Comparison of ENCODE assay signal across 8 cellular contexts in the genomic region with DNA sequence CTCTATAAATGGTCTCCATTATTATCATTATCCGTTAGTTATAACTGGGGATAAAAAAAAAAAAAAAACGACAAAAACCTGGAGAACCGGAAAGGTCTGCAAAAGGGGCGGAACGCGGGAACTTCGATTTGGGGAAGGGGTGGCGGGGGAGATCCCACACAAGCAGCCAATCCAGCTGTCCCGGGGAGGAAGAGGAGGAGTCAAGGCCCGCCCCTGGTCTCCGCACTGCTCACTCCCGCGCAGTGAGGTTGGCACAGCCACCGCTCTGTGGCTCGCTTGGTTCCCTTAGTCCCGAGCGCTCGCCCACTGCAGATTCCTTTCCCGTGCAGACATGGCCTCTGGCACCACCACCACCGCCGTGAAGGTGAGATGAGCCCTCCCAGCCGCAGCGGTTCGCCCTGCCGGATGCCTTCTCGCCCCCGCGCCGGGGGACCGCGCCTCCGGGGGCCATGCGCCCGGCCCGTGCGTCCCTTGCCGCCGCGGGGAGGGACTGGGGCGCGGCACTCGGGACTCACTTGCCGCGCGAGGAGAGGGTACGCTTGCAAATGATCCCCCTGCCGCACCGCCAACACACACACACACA.
A peak's percentile ranks its signal among the peaks of the same experiment; 100 is the strongest.
DNase-seq lines count a peak whose midpoint lies in the region; ATAC-seq and TF ChIP-seq lines count a peak whose summit lies in the region.

A gene (plus strand): TSS at position 219 of the 583 bp plus-strand sequence. CDS start 113 bp downstream, at position 332.

- peak within 1 kb of the TSS; percentile 98 for H2AFZ ChIP-seq in neuron (ENCODE audit: low read depth, low read length)

- H3K4me1 ChIP-seq in neuron (ENCODE audit: insufficient read depth, low read length) (peaks cover 30% of the 10 kb centered on the region), stomach smooth muscle (ENCODE audit: control insufficient read depth, insufficient read depth, low read length) (peaks cover 16% of the 10 kb centered on the region)

- no peaks in the 10 kb centered on the region for H3K27me3 ChIP-seq in neuron (ENCODE audit: insufficient read depth, low read length)
- H3K27me3 ChIP-seq in stomach smooth muscle (ENCODE audit: control insufficient read depth in 1 of 2, insufficient read depth in 2 of 2, low read length in 2 of 2): no peaks in the 10 kb centered on the region

- H3K9me3 ChIP-seq in neuron (ENCODE audit: low read length) (no peaks in the 10 kb centered on the region), stomach smooth muscle (ENCODE audit: control insufficient read depth in 2 of 2, low read length in 2 of 2) (no peaks in the 10 kb centered on the region)

- H3K36me3 ChIP-seq in neuron (ENCODE audit: insufficient read depth, low read length) (peaks cover 19% of the 10 kb centered on the region), stomach smooth muscle (ENCODE audit: control insufficient read depth in 2 of 2, insufficient read depth in 2 of 2, low read length in 2 of 2) (no peaks in the 10 kb centered on the region)

- TF ChIP-seq EP300 in Ishikawa (IDR thresholded peaks at IDR 0.05; ENCODE audit: borderline replicate concordance): 0 out of 2 replicates have a peak, but pooled peaks have one; percentile 7

- ATAC-seq in GM21576 (IDR thresholded peaks at IDR 0.05; ENCODE audit: unreplicated experiment): peak; percentile 88

- peak within 1 kb of the TSS; percentile 95 for H3K27ac ChIP-seq in stomach smooth muscle (ENCODE audit: low read length)

- peak within 1 kb of the TSS; percentile 83 to 97 for H3K9ac ChIP-seq in stomach smooth muscle (ENCODE audit: low read length in 2 of 2)

- no peak for TF ChIP-seq RAD21 in Ishikawa (IDR thresholded peaks at IDR 0.05; ENCODE audit: low read depth)

- peak within 1 kb of the TSS; percentile 84 for H3K4me3 ChIP-seq in neuron (ENCODE audit: low read length)
- peak within 1 kb of the TSS; percentile 76 to 88 for H3K4me3 ChIP-seq in stomach smooth muscle (ENCODE audit: low read length in 2 of 2)

- DNase-seq in DMS153 treated with DMSO at 0.1 percent for 48 hours (lab: John Stamatoyannopoulos, UW; ENCODE audit: unreplicated experiment) (peak; percentile 83), RPMI8226 (peak; percentile 92), activated gamma-delta T cell treated with Interleukin-2 at 50 U/mL for 16 hours (peak; percentile 52), foreskin melanocyte (peak; percentile 88)

TF ChIP-seq in Ishikawa, 13 proteins besides CTCF, POLR2A, EP300 and RAD21:
- no peak for TF ChIP-seq YY1 (IDR thresholded peaks at IDR 0.05; ENCODE audit: low read depth)
- TF ChIP-seq TAF1 (IDR thresholded peaks at IDR 0.05; ENCODE audit: low read depth): peak; percentile 83
- TF ChIP-seq, protein P1, sequence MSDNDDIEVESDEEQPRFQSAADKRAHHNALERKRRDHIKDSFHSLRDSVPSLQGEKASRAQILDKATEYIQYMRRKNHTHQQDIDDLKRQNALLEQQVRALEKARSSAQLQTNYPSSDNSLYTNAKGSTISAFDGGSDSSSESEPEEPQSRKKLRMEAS (IDR thresholded peaks at IDR 0.05): peak; percentile 74
- peak; percentile 34; the same call in 1 of the 2 replicates for TF ChIP-seq TCF12 (IDR thresholded peaks at IDR 0.05; ENCODE audit: low read depth)
- peak; percentile 80 for TF ChIP-seq ZBTB7A (IDR thresholded peaks at IDR 0.05; ENCODE audit: low read depth)
- no peak for TF ChIP-seq FOXM1 (IDR thresholded peaks at IDR 0.05; ENCODE audit: borderline replicate concordance, low read depth)
- TF ChIP-seq EGR1 (IDR thresholded peaks at IDR 0.05): peak; percentile 73
- no peak for TF ChIP-seq CREB1 (IDR thresholded peaks at IDR 0.05; ENCODE audit: low read depth)

Comparison
In these comparisons a context has a peak if more than half of its experiments do, and no peak if none do; other contexts are left out.
1. Peak in every context shown above with its lines: DNase-seq, ATAC-seq, H3K4me3 ChIP-seq and H3K27ac ChIP-seq.